In the genomic region with DNA sequence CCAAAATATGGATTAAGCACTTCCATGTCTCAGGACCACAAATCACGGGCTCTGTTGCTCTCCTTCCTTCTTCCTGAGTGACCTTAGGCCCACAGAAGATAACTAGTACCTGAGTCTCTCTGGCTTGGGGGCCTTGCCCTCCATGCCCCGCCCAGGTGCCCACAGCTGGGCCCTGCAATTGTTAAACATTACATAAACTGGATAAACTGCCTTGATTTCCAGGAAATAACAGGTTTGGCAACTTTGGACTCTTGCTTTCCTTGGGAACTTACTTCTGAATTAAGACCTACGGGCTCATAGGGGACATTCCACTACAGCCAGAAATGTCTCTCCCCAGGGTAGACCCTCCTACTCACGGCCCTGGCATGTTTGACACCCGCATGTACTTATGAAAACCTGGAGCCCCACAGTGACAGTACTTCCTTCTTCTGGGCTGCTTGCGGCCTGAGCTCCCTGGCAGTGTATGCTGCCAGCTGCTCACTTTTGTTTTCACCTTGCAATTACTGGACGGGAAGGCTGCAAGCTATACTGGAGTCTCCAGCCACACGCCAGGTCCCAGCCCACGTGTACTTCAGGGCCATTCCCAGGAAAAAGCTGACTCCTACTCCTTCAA, we compare ENCODE assay signal across 1 cellular context.
TF ChIP-seq lines count a peak whose summit lies in the region.

No MANE protein-coding gene starts in this region.

TF ChIP-seq in HepG2, 621 proteins besides CTCF, POLR2A, EP300 and RAD21 (continued from another document):
- no peak for TF ChIP-seq THAP9 (CRISPR knock-in tag; IDR thresholded peaks at IDR 0.05; ENCODE audit: borderline replicate concordance)
- TF ChIP-seq GMEB2 (CRISPR knock-in tag; IDR thresholded peaks at IDR 0.05; ENCODE audit: low read depth), result no peak
- peak; percentile 44; the same call in 1 of the 2 replicates for TF ChIP-seq MYC (CRISPR knock-in tag; IDR thresholded peaks at IDR 0.05; ENCODE audit: borderline replicate concordance)
- no peak for TF ChIP-seq TAF1 (CRISPR knock-in tag; IDR thresholded peaks at IDR 0.05)
- no peak for TF ChIP-seq TCF7 (IDR thresholded peaks at IDR 0.05; ENCODE audit: low read depth)
- TF ChIP-seq ATF7-NPFF (CRISPR knock-in tag; IDR thresholded peaks at IDR 0.05; ENCODE audit: low read depth), result no peak
- TF ChIP-seq HOXA9 (CRISPR knock-in tag; IDR thresholded peaks at IDR 0.05; ENCODE audit: borderline replicate concordance), result no peak
- 0 out of 2 replicates have a peak, but pooled peaks have one; percentile 23 for TF ChIP-seq ZNF547 (CRISPR knock-in tag; IDR thresholded peaks at IDR 0.05)
- TF ChIP-seq HMG20A (CRISPR knock-in tag; IDR thresholded peaks at IDR 0.05; ENCODE audit: borderline replicate concordance), result peak; percentile 37; the same call in 1 of the 2 replicates
- TF ChIP-seq POLR2AphosphoS2 (IDR thresholded peaks at IDR 0.05; ENCODE audit: low read depth, low read length), result no peak
- TF ChIP-seq KLF15 (CRISPR knock-in tag; IDR thresholded peaks at IDR 0.05; ENCODE audit: borderline replicate concordance), result no peak
- TF ChIP-seq MAFK (conservative IDR thresholded peaks at IDR 0.05 in 1 of 2, IDR thresholded peaks at IDR 0.05 in 1 of 2; ENCODE audit: low read length in 2 of 2), result no peak
- TF ChIP-seq, protein P1, sequence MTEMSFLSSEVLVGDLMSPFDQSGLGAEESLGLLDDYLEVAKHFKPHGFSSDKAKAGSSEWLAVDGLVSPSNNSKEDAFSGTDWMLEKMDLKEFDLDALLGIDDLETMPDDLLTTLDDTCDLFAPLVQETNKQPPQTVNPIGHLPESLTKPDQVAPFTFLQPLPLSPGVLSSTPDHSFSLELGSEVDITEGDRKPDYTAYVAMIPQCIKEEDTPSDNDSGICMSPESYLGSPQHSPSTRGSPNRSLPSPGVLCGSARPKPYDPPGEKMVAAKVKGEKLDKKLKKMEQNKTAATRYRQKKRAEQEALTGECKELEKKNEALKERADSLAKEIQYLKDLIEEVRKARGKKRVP (CRISPR knock-in tag; IDR thresholded peaks at IDR 0.05), result 0 out of 4 replicates have a peak, but pooled peaks of 1 of the 2 experiments have one; percentile 26
- no peak for TF ChIP-seq HMGA1 (CRISPR knock-in tag; conservative IDR thresholded peaks at IDR 0.05)
- no peak for TF ChIP-seq RBFOX2 (IDR thresholded peaks at IDR 0.05; ENCODE audit: low read depth, low read length)
- TF ChIP-seq ZNF570 (CRISPR knock-in tag; IDR thresholded peaks at IDR 0.05; ENCODE audit: borderline replicate concordance), result no peak
- TF ChIP-seq HNRNPK (IDR thresholded peaks at IDR 0.05; ENCODE audit: low read depth, low read length, poor library complexity, severe bottlenecking), result no peak
- no peak for TF ChIP-seq KLF9 (CRISPR knock-in tag; IDR thresholded peaks at IDR 0.05; ENCODE audit: low read depth)
- TF ChIP-seq NFIC (IDR thresholded peaks at IDR 0.05; ENCODE audit: low read length), result no peak
- no peak for TF ChIP-seq CCAR2 (optimal IDR thresholded peaks at IDR 0.05; ENCODE audit: low read depth, low read length)
